Comparison of ENCODE assay signal across 15 cellular contexts in the genomic region with DNA sequence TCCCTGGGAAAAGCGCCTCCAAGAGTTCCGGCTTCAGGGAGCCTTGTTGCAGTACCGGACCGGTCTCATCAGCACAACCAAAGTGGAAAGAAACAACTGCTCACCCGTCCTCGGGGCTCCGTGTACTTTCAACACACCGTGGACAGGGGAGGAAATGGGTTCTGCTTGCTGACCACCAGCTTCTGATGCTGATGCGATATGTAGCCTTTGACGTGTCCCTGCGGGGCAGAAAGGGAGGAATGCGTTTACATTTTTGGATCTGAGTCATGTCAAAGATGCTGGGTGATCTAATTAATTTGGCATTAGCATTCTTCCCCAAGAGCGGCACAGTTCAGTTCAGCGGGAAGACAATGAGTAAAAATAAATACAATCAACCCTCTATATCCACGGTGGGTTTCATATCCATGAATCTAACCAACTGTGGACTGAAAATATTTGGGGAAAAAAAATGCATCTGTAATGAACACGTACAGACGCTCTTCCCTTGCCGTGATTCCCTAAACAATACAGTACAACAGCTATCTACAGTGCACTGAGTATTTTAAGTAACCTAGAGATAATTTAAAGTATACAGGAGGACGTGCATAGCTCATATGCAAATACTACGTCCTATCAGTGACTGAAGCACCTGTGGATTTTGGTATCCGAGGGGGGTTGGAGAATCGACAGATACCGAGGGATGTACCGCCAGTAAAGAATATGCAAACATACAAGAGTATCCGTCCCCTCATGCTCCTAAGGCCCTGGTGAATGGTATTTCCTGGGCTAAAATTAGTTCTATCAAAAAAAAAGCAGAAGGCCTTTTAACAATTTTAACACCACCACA. TPM values are rescaled to one million over a fixed set of nuclear protein-coding genes. Genes with fewer than 3 reads are reported as not detected.
DNase-seq lines count a peak whose midpoint lies in the region; ATAC-seq, FAIRE-seq and TF ChIP-seq lines count a peak whose summit lies in the region.
"Had no signal": no experiment of that assay in that cellular context is flagged by ENCODE, and none has a peak within 500 bp of the region (broad histone marks: within the 10 kb centered on the region; RNA-seq: fewer than 3 reads in every experiment).

No MANE protein-coding gene starts in this region.

- ATAC-seq in A549: peak in 1 of 2 experiments; percentile 42; a peak in 3 of 6 replicates
- ATAC-seq in heart left ventricle: peak in 3 of 4 donors; percentile 12 to 30 (median 14)

- 63% methylated on average over 25 of the region's 25 CpGs for WGBS in A549 (ENCODE audit: missing lambda C conversion rate)
- 55 to 64% (median 60%) methylated on average over 25 of the region's 25 CpGs for WGBS in heart left ventricle, 4 donors
- WGBS in ovary, 3 donors: 75 to 84% (median 78%) methylated on average over 25 of the region's 25 CpGs

- H3K4me3 ChIP-seq in A549 (no peak overlapping the region), WI38 (ENCODE audit: low read depth, low read length) (peak overlapping the region; percentile 68), heart left ventricle (no peak overlapping the region), ovary (no peak overlapping the region)

- no peak for DNase-seq in A549 (ENCODE audit: low read depth in 1 of 2, low spot score in 1 of 2)
- DNase-seq in GM04504 (ENCODE audit: low read depth): peak; percentile 73
- no peak for DNase-seq in heart left ventricle
- no peak for DNase-seq in COLO668 (lab: John Stamatoyannopoulos, UW; ENCODE audit: unreplicated experiment)
- DNase-seq in NCI-H2196 treated with DMSO at 0.1 percent for 48 hours (lab: John Stamatoyannopoulos, UW; ENCODE audit: unreplicated experiment): no peak
- no peak for DNase-seq in inferior parietal cortex (ENCODE audit: extremely low spot score)
- no peak for DNase-seq in ovary
- DNase-seq: erythroblast; Karpas-422; NCI-H524 treated with DMSO at 0.1 percent for 48 hours; stimulated activated CD4-positive, alpha-beta T cell treated with anti-CD3 and anti-CD28 coated beads, Interleukin-1b, Interleukin-23, amount 100 ng/mL, for 48 hours; WERI-Rb-1 had no signal

- H3K4me2 ChIP-seq in A549: peak overlapping the region; percentile 15; the same call in 1 of the 3 replicates

- TF ChIP-seq RAD21 in A549 (conservative IDR thresholded peaks at IDR 0.05 in 1 of 2, IDR thresholded peaks at IDR 0.05 in 1 of 2): no peak

- peak overlapping the region in 1 of 2 experiments; percentile 25; a peak in 1 of 6 replicates for H3K27ac ChIP-seq in A549
- peak overlapping the region in 4 of 12 donors; percentile 7 to 60 (median 44) for H3K27ac ChIP-seq in heart left ventricle
- H3K27ac ChIP-seq in ovary: no peak overlapping the region
- H3K27ac ChIP-seq: WERI-Rb-1 had no signal

- CTCF ChIA-PET in A549 (lab: Yijun Ruan, JAX): interaction anchor here (1.5 kb wide), 1 partner anchor 9 kb away, joined by 4 read pairs; no protein-coding TSS in a partner anchor

- H3K27me3 ChIP-seq in heart left ventricle (no peaks in the 10 kb centered on the region), ovary (no peaks in the 10 kb centered on the region)

- H3K36me3 ChIP-seq in heart left ventricle (peaks cover 0 to 96% (median 82%) of the 10 kb centered on the region in 9 donors), ovary (no peaks in the 10 kb centered on the region)

- H3K4me1 ChIP-seq in A549 (0 out of 3 replicates have a peak, but pooled peaks cover 5% of the 10 kb centered on the region), heart left ventricle (peaks cover 0 to 42% (median 14%) of the 10 kb centered on the region in 12 donors), ovary (ENCODE audit: insufficient read depth) (no peaks in the 10 kb centered on the region)

- POLR2A ChIA-PET in A549 (lab: Yijun Ruan, JAX): no interaction called here

- no peak for FAIRE-seq in A549 (lab: Jason Lieb, UNC)

- TF ChIP-seq CTCF in A549 (IDR thresholded peaks at IDR 0.05): no peak
- no peak for TF ChIP-seq CTCF in WI38 (IDR thresholded peaks at IDR 0.05; ENCODE audit: low read depth, low read length)
- TF ChIP-seq CTCF in heart left ventricle (IDR thresholded peaks at IDR 0.05): no peak
- TF ChIP-seq CTCF in ovary (IDR thresholded peaks at IDR 0.05): no peak

- no peak for TF ChIP-seq POLR2A in A549 (IDR thresholded peaks at IDR 0.05; ENCODE audit: low read length)
- no peak for TF ChIP-seq POLR2A in heart left ventricle (IDR thresholded peaks at IDR 0.05)
- no peak for TF ChIP-seq POLR2A in ovary (IDR thresholded peaks at IDR 0.05)

- TF ChIP-seq EP300 in A549 (IDR thresholded peaks at IDR 0.05) (no peak), ovary (IDR thresholded peaks at IDR 0.05) (no peak)

- H3K9me3 ChIP-seq in A549: no peaks in the 10 kb centered on the region
- H3K9me3 ChIP-seq in heart left ventricle: no peaks in the 10 kb centered on the region
- H3K9me3 ChIP-seq in ovary: no peaks in the 10 kb centered on the region

- intact Hi-C loops in heart left ventricle (cut with DNase I) (no loop called here), ovary (cut with DNase I) (no loop called here)

TF ChIP-seq in A549, 52 proteins besides CTCF, POLR2A, EP300 and RAD21:
- TF ChIP-seq EHMT2 (IDR thresholded peaks at IDR 0.05; ENCODE audit: low read depth) (no peak), CHD2 (IDR thresholded peaks at IDR 0.05; ENCODE audit: low read length, partially characterized antibody) (no peak), RCOR1 (IDR thresholded peaks at IDR 0.05; ENCODE audit: low read depth, low read length) (no peak), FOSB (CRISPR knock-in tag; IDR thresholded peaks at IDR 0.05) (no peak), JUNB (IDR thresholded peaks at IDR 0.05) (no peak), CBX8 (IDR thresholded peaks at IDR 0.05) (no peak), MAFK (IDR thresholded peaks at IDR 0.05; ENCODE audit: partially characterized antibody) (no peak), POLR2AphosphoS2 (conservative IDR thresholded peaks at IDR 0.05; ENCODE audit: low read length) (no peak), RFX5 (IDR thresholded peaks at IDR 0.05) (no peak), TP53 (CRISPR knock-in tag; IDR thresholded peaks at IDR 0.05) (no peak), RNF2 (IDR thresholded peaks at IDR 0.05; ENCODE audit: borderline replicate concordance, low read depth) (no peak), SMC3 (IDR thresholded peaks at IDR 0.05) (no peak), ZSCAN20 (CRISPR knock-in tag; IDR thresholded peaks at IDR 0.05) (no peak)
- TF ChIP-seq, protein P1, sequence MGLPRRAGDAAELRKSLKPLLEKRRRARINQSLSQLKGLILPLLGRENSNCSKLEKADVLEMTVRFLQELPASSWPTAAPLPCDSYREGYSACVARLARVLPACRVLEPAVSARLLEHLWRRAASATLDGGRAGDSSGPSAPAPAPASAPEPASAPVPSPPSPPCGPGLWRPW (IDR thresholded peaks at IDR 0.05): no peak
- TF ChIP-seq, protein P2, sequence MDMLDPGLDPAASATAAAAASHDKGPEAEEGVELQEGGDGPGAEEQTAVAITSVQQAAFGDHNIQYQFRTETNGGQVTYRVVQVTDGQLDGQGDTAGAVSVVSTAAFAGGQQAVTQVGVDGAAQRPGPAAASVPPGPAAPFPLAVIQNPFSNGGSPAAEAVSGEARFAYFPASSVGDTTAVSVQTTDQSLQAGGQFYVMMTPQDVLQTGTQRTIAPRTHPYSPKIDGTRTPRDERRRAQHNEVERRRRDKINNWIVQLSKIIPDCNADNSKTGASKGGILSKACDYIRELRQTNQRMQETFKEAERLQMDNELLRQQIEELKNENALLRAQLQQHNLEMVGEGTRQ (IDR thresholded peaks at IDR 0.05): no peak

RNA-seq across cellular contexts. Expression of a gene that starts 19.8 kb away (rescaled TPM):
- polyA plus RNA-seq in A549 (2011; rRNA removed): not detected in 2 replicates
- polyA plus RNA-seq in A549 (2012; cell fraction: cytosol; rRNA removed): not detected in 2 replicates
- not detected in 2 replicates for polyA plus RNA-seq in A549 (2012; cell fraction: nucleus; rRNA removed)
- polyA plus RNA-seq in A549 (2017; fragmentation: RNase III; extraction: RNeasy Plus Mini Kit Qiagen cat#74134 plus additional on column Dnase treatment): not detected in 3 replicates
- not detected in 2 replicates for polyA minus RNA-seq in A549 (2011; rRNA and poly(A)+ RNA removed)
- total RNA-seq in heart left ventricle: not detected
- polyA plus RNA-seq in heart left ventricle: not detected
- not detected for total RNA-seq in ovary
- polyA plus RNA-seq in ovary: not detected
- total RNA-seq: subcutaneous adipose tissue had no signal

RNA-seq across cellular contexts. Expression of a gene that starts 30.2 kb away (rescaled TPM):
- polyA plus RNA-seq in A549 (2011; rRNA removed) (68.7 and 71.1 TPM in 2 replicates), A549 (2017; fragmentation: RNase III; extraction: RNeasy Plus Mini Kit Qiagen cat#74134 plus additional on column Dnase treatment) (37.7 to 39.9 TPM (median 39.1 TPM) in 3 replicates), heart left ventricle (10 to 100 TPM; 30.0 to 57.7 TPM), ovary (10 to 100 TPM; 46.1 to 55.9 TPM)
- 37.4 and 38.5 TPM in 2 replicates for polyA plus RNA-seq in A549 (2012; cell fraction: cytosol; rRNA removed)
- 39.1 and 60.0 TPM in 2 replicates for polyA plus RNA-seq in A549 (2012; cell fraction: nucleus; rRNA removed)
- polyA minus RNA-seq in A549 (2011; rRNA and poly(A)+ RNA removed): 44.5 and 45.2 TPM in 2 replicates
- total RNA-seq in heart left ventricle (10 to 100 TPM; 40.1 to 60.2 (median 45.2) TPM), ovary (10 to 100 TPM; 43.5 to 56.2 (median 53.5) TPM)

RNA-seq across cellular contexts. Expression of a gene that starts 31.1 kb away (rescaled TPM):
- polyA plus RNA-seq in A549 (2011; rRNA removed) (53.2 and 55.4 TPM in 2 replicates), A549 (2017; fragmentation: RNase III; extraction: RNeasy Plus Mini Kit Qiagen cat#74134 plus additional on column Dnase treatment) (46.9 to 57.0 TPM (median 49.6 TPM) in 3 replicates), heart left ventricle (10 to 100 TPM; 29.7 to 82.1 TPM), ovary (10 to 100 TPM; 24.0 to 43.5 TPM)
- polyA plus RNA-seq in A549 (2012; cell fraction: cytosol; rRNA removed): 32.5 and 37.9 TPM in 2 replicates
- polyA plus RNA-seq in A549 (2012; cell fraction: nucleus; rRNA removed): 52.7 and 61.2 TPM in 2 replicates
- 38.9 and 39.1 TPM in 2 replicates for polyA minus RNA-seq in A549 (2011; rRNA and poly(A)+ RNA removed)
- total RNA-seq in heart left ventricle (100 to 1,000 TPM in 7 of 9 donors, 10 to 100 TPM in 2; 86.7 to 121 (median 114) TPM), ovary (10 to 100 TPM; 41.1 to 66.4 (median 50.0) TPM)

RNA-seq across cellular contexts. Expression of a gene that starts 55.7 kb away (rescaled TPM):
- 0.32 and 0.42 TPM in 2 replicates for polyA plus RNA-seq in A549 (2011; rRNA removed)
- 0.03 and 0.08 TPM in 2 replicates for polyA plus RNA-seq in A549 (2012; cell fraction: cytosol; rRNA removed)
- 0.10 TPM in 2 replicates for polyA plus RNA-seq in A549 (2012; cell fraction: nucleus; rRNA removed)
- not detected in 3 replicates for polyA plus RNA-seq in A549 (2017; fragmentation: RNase III; extraction: RNeasy Plus Mini Kit Qiagen cat#74134 plus additional on column Dnase treatment)
- polyA minus RNA-seq in A549 (2011; rRNA and poly(A)+ RNA removed): 0.19 TPM in 1 of 2 replicates, not detected in the other
- total RNA-seq in heart left ventricle: 10 to 100 TPM in 4 of 9 donors, 1 to 10 TPM in 5; 2.4 to 13.6 (median 9.8) TPM
- 1 to 10 TPM; 2.4 to 9.2 TPM for polyA plus RNA-seq in heart left ventricle
- total RNA-seq in ovary: 10 to 100 TPM; 13.8 to 40.3 (median 26.5) TPM
- 10 to 100 TPM; 40.0 to 41.7 TPM for polyA plus RNA-seq in ovary
- total RNA-seq: mononuclear cell had no signal
